Comparison of ENCODE assay signal across 27 cellular contexts in genomic region chr11:42657169-42657568, GRCh38.
"Had no signal": no experiment of that assay in that cellular context is flagged by ENCODE, and none has a peak within 500 bp of the region (broad histone marks: within the 10 kb centered on the region; RNA-seq: fewer than 3 reads in every experiment).

No MANE protein-coding gene starts in this region.

- H3K36me3 ChIP-seq: brain microvascular endothelial cell, MG63, SJSA1 had no signal

- H3K4me3 ChIP-seq: MG63, SJSA1 had no signal

- H3K9me3 ChIP-seq: MG63, SJSA1, SK-N-SH had no signal

- H3K4me1 ChIP-seq: SJSA1 had no signal

- H3K27me3 ChIP-seq: brain microvascular endothelial cell, MG63, SJSA1 had no signal

- H3K27ac ChIP-seq: brain microvascular endothelial cell, SJSA1 had no signal

- DNase-seq: activated CD4-positive, alpha-beta T cell treated with anti-CD3 and anti-CD28 coated beads, Interleukin-2, amount 10 ng/mL, durations not matched to agents 24 days and 14 days; activated CD4-positive, alpha-beta T cell treated with anti-CD3 and anti-CD28 coated beads, Interleukin-2, amount 50 U/mL, for 4 hours; activated CD8-positive, alpha-beta T cell treated with anti-CD3 and anti-CD28 coated beads for 36 hours; activated effector memory CD4-positive, alpha-beta T cell treated with anti-CD3 and anti-CD28 coated beads, Interleukin-2, amount 50 U/mL, for 16 hours; activated naive CD4-positive, alpha-beta T cell; activated naive CD4-positive, alpha-beta T cell treated with anti-CD3 and anti-CD28 coated beads, Interleukin-2, amount 50 U/mL, for 16 hours; activated naive CD8-positive, alpha-beta T cell treated with anti-CD3 and anti-CD28 coated beads for 36 hours; activated T-cell treated with anti-CD3 and anti-CD28 coated beads, Interleukin-2, amount 50 U/mL, for 1 hour; activated T-cell treated with anti-CD3 and anti-CD28 coated beads, Interleukin-2, amount 50 U/mL, for 72 hours; amniotic stem cell; aorta; brain microvascular endothelial cell; central memory CD4-positive, alpha-beta T cell; Kasumi-1; KG1; MG63; NCI-H1048; NCI-H1436 treated with DMSO at 0.1 percent for 48 hours; NCI-H1694 treated with DMSO at 0.1 percent for 48 hours; NCI-H2029; NCI-H345; NCI-H510A treated with DMSO at 0.1 percent for 48 hours; NCI-H526 treated with DMSO at 0.1 percent for 48 hours; NCI-H774; SHP77; SK-N-SH had no signal
